ENCODE assay signal across 23 cellular contexts in genomic region chrX:137040113-137040794, GRCh38. TPM values are rescaled to one million over a fixed set of nuclear protein-coding genes. Genes with fewer than 3 reads are reported as not detected.
"Had no signal": no experiment of that assay in that cellular context is flagged by ENCODE, and none has a peak within 500 bp of the region (broad histone marks: within the 10 kb centered on the region; RNA-seq: fewer than 3 reads in every experiment).

No MANE protein-coding gene starts in this region.

- H3K4me1 ChIP-seq: SJSA1 had no signal

- H3K4me3 ChIP-seq: MG63, SJSA1, SK-N-MC had no signal

- H3K27me3 ChIP-seq: SJSA1 had no signal

- H3K9me3 ChIP-seq: MG63, SJSA1 had no signal

- DNase-seq: IMR-90, Karpas-422, KG1, MG63, NCI-H1092, NCI-H1105 treated with DMSO at 0.1 percent for 48 hours, NCI-H1417 treated with DMSO at 0.1 percent for 48 hours, NCI-H146, NCI-H1694 treated with DMSO at 0.1 percent for 48 hours, NCI-H1930, NCI-H2081 treated with DMSO at 0.1 percent for 48 hours, NCI-H2227 treated with DMSO at 0.1 percent for 48 hours, NCI-H524, NCI-H526 treated with DMSO at 0.1 percent for 48 hours, NCI-H82, Right ventricle myocardium superior, RPMI8226, SIG-M5 had no signal

- H3K27ac ChIP-seq: HL-60, SJSA1, SK-N-MC had no signal

- H3K36me3 ChIP-seq: MG63, SJSA1 had no signal

RNA-seq across cellular contexts. Expression of gene GPR101, which starts 6.5 kb away (rescaled TPM):
- total RNA-seq: IMR-90; NCI-H460; Right ventricle myocardium superior; SJSA1; T-helper 1 cell treated with Interleukin-12 subunit alpha and Interleukin-12 subunit beta and Interleukin-4 antibody, amounts not matched to agents 30 ng/mL and 1 ng/mL, for 36 hours had no signal
